ENCODE assay signal across 11 cellular contexts in the genomic region with DNA sequence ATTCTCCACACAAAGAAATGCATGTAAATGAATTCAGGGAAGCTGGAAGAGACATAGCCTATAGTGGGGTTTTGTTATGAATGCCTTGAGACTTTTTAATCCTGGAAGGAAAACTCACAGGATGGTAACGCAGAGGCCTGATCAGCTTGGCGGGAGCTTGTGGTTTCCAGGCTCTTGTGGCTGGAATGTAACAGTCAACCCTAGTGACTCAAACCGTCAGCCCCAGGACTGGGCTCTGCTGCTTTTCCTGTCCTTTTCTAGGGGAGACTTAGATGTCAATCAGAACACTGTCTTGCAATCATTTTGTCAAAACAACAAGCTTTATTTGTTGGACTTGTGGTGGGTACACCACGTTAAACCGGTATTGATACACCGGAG. TPM values are rescaled to one million over a fixed set of nuclear protein-coding genes. Genes with fewer than 3 reads are reported as not detected.
A peak's percentile ranks its signal among the peaks of the same experiment; 100 is the strongest.
DNase-seq lines count a peak whose midpoint lies in the region; ATAC-seq and TF ChIP-seq lines count a peak whose summit lies in the region.
"Had no signal": no experiment of that assay in that cellular context is flagged by ENCODE, and none has a peak within 500 bp of the region (broad histone marks: within the 10 kb centered on the region; RNA-seq: fewer than 3 reads in every experiment).

No MANE protein-coding gene starts in this region.

- H3K4me2 ChIP-seq in mesenchymal stem cell (ENCODE audit: low read length, poor library complexity, severe bottlenecking) (no peak overlapping the region), MM.1S (ENCODE audit: low read depth, low read length) (no peak overlapping the region)

- H3K4me3 ChIP-seq in colonic mucosa: no peak overlapping the region
- no peak overlapping the region for H3K4me3 ChIP-seq in mesenchymal stem cell (ENCODE audit: insufficient read depth in 1 of 2, low read depth in 1 of 2, low read length in 2 of 2)
- H3K4me3 ChIP-seq in MM.1S (ENCODE audit: low read length): no peak overlapping the region

- H3K9me2 ChIP-seq in MM.1S (replicated peaks; ENCODE audit: insufficient read depth, low read length): no peaks in the 10 kb centered on the region

- no peak overlapping the region for H4K91ac ChIP-seq in mesenchymal stem cell (ENCODE audit: low read length)

- no peaks in the 10 kb centered on the region for H4K20me1 ChIP-seq in MM.1S (ENCODE audit: insufficient read depth, low read length)

- H2AFZ ChIP-seq in mesenchymal stem cell (ENCODE audit: low read depth, low read length) (no peak overlapping the region), MM.1S (ENCODE audit: low read length) (no peak overlapping the region)

- H3K27ac ChIP-seq in colonic mucosa: peak overlapping the region; percentile 11
- H3K27ac ChIP-seq in mesenchymal stem cell (ENCODE audit: low read length, poor library complexity, severe bottlenecking): no peak overlapping the region
- no peak overlapping the region for H3K27ac ChIP-seq in MM.1S (ENCODE audit: low read length)

- no peak overlapping the region for H2AK5ac ChIP-seq in mesenchymal stem cell (ENCODE audit: low read length, severe bottlenecking)

- no peak for ATAC-seq in HG02840 (IDR thresholded peaks at IDR 0.05; ENCODE audit: low FRiP score, unreplicated experiment)
- no peak for ATAC-seq in GM19463 (IDR thresholded peaks at IDR 0.05; ENCODE audit: unreplicated experiment)
- ATAC-seq: activated CD4-positive, CD25-positive, alpha-beta regulatory T cell treated with anti-CD3 and anti-CD28 coated beads, Interleukin-2, amount 50 U/mL, for 24 hours had no signal

- TF ChIP-seq CTCF in colonic mucosa (IDR thresholded peaks at IDR 0.05) (no peak), MM.1S (IDR thresholded peaks at IDR 0.05; ENCODE audit: low read length) (no peak)

- no peak overlapping the region for H3K9ac ChIP-seq in colonic mucosa (ENCODE audit: low read depth in 2 of 2, low read length in 2 of 2)
- peak overlapping the region; percentile 63 for H3K9ac ChIP-seq in mesenchymal stem cell (ENCODE audit: low read length)
- H3K9ac ChIP-seq in MM.1S (ENCODE audit: low read length): no peak overlapping the region

- H3K36me3 ChIP-seq in colonic mucosa: no peaks in the 10 kb centered on the region
- H3K36me3 ChIP-seq in mesenchymal stem cell (ENCODE audit: control insufficient read depth in 1 of 2, insufficient read depth in 2 of 2, low read depth in 1 of 2, low read length in 2 of 2): no peaks in the 10 kb centered on the region
- H3K36me3 ChIP-seq in MM.1S (replicated peaks; ENCODE audit: insufficient read depth, low read length): no peaks in the 10 kb centered on the region

- no peaks in the 10 kb centered on the region for H3K27me3 ChIP-seq in colonic mucosa
- no peaks in the 10 kb centered on the region for H3K27me3 ChIP-seq in mesenchymal stem cell (ENCODE audit: control insufficient read depth in 1 of 2, insufficient read depth in 1 of 2, low read length in 2 of 2)
- H3K27me3 ChIP-seq in MM.1S (replicated peaks; ENCODE audit: insufficient read depth, low read length): no peaks in the 10 kb centered on the region; the same call in 1 of the 2 replicates

- H2BK12ac ChIP-seq in mesenchymal stem cell (ENCODE audit: low read length in 2 of 2): peak overlapping the region; percentile 49 to 86

- no peaks in the 10 kb centered on the region for H3K79me2 ChIP-seq in MM.1S (ENCODE audit: low read length)

- no peak overlapping the region for H2BK5ac ChIP-seq in mesenchymal stem cell (ENCODE audit: low read depth, low read length, poor library complexity, severe bottlenecking)

- peak overlapping the region; percentile 40 for H4K8ac ChIP-seq in mesenchymal stem cell (ENCODE audit: low read length)

- in situ Hi-C loops in ACHN (cut with HindIII; ENCODE audit: low pct_ligation_motif_present, low pct_unique_long_range_greater_than_20kb, low sequenced_read_pairs): no loop called here

- 5% methylated on average over 6 of the region's 6 CpGs for WGBS in mesenchymal stem cell

- H2BK120ac ChIP-seq in mesenchymal stem cell (ENCODE audit: low read depth, low read length): no peak overlapping the region

- H2BK15ac ChIP-seq in mesenchymal stem cell (ENCODE audit: low read depth, poor library complexity, severe bottlenecking): no peak overlapping the region

- no peak overlapping the region for H3K23ac ChIP-seq in mesenchymal stem cell (ENCODE audit: low read length in 2 of 2)

- peaks cover 6% of the 10 kb centered on the region for H3K4me1 ChIP-seq in colonic mucosa
- H3K4me1 ChIP-seq in mesenchymal stem cell (ENCODE audit: control insufficient read depth, insufficient read depth, low read depth, low read length): peaks cover 4% of the 10 kb centered on the region
- H3K4me1 ChIP-seq in MM.1S (ENCODE audit: low read length): no peaks in the 10 kb centered on the region

- intact Hi-C loops in colonic mucosa (cut with DNase I): no loop called here

- DNase-seq in ACHN (peak; percentile 71), M059J (ENCODE audit: low read depth) (peak; percentile 93), colonic mucosa (peak; percentile 18), mesenchymal stem cell (peak; percentile 93), MM.1S (no peak), NCI-H2227 (lab: John Stamatoyannopoulos, UW; ENCODE audit: unreplicated experiment) (no peak)
- DNase-seq: CD4-positive, alpha-beta T cell; NCI-H446 treated with DMSO at 0.1 percent for 48 hours had no signal

- H3F3A ChIP-seq in MM.1S (ENCODE audit: insufficient read depth, low read length): no peaks in the 10 kb centered on the region

- H3K79me1 ChIP-seq in mesenchymal stem cell (replicated peaks; ENCODE audit: low read length, poor library complexity, severe bottlenecking): no peaks in the 10 kb centered on the region

- H3K14ac ChIP-seq in mesenchymal stem cell (ENCODE audit: low read length in 2 of 2): no peak overlapping the region

- H3K4ac ChIP-seq in mesenchymal stem cell (ENCODE audit: low read depth in 1 of 2, low read length in 2 of 2): peak overlapping the region in 1 of 2 experiments; percentile 44

- H3K9me3 ChIP-seq in colonic mucosa: no peaks in the 10 kb centered on the region
- H3K9me3 ChIP-seq in mesenchymal stem cell (ENCODE audit: control insufficient read depth, low read length): no peaks in the 10 kb centered on the region
- H3K9me3 ChIP-seq in MM.1S (replicated peaks; ENCODE audit: insufficient read depth, low read length): no peaks in the 10 kb centered on the region

- H3K18ac ChIP-seq in mesenchymal stem cell (ENCODE audit: low read depth in 1 of 2, low read length in 2 of 2): peak overlapping the region in 1 of 2 experiments; percentile 72

RNA-seq across cellular contexts. Expression of a gene that starts 34.9 kb away (rescaled TPM):
- total RNA-seq in M059J (2014; rRNA removed; shearing (Covaris generic)): not detected in 2 replicates
- under 1 TPM in 1 of 2 donors, not detected in 1; 0.21 TPM for total RNA-seq in colonic mucosa
- 0.40 TPM for polyA plus RNA-seq in mesenchymal stem cell (2013, experiment 1 of 2)
- polyA plus RNA-seq in mesenchymal stem cell (2013, experiment 2 of 2): 0.63 TPM
- total RNA-seq: CD4-positive, alpha-beta T cell had no signal

RNA-seq across cellular contexts. Expression of a gene that starts 46.6 kb away (rescaled TPM):
- total RNA-seq in M059J (2014; rRNA removed; shearing (Covaris generic)): not detected in 2 replicates
- total RNA-seq in colonic mucosa: 10 to 100 TPM in 1 of 2 donors, 1 to 10 TPM in 1; 2.3 to 21.0 TPM
- not detected for polyA plus RNA-seq in mesenchymal stem cell (2013, experiment 1 of 2)
- not detected for polyA plus RNA-seq in mesenchymal stem cell (2013, experiment 2 of 2)
- total RNA-seq: CD4-positive, alpha-beta T cell had no signal

Comparison
In these comparisons a context has a peak if more than half of its experiments do, and no peak if none do; other contexts are left out.
1. DNase-seq: peak in ACHN (single experiment), M059J (single experiment), colonic mucosa (single experiment) and mesenchymal stem cell (single experiment); none in MM.1S (single experiment) and NCI-H2227 (single experiment).